ENCODE assay signal across 32 cellular contexts in genomic region chr3:144529562-144529961, GRCh38.
"Had no signal": no experiment of that assay in that cellular context is flagged by ENCODE, and none has a peak within 500 bp of the region (broad histone marks: within the 10 kb centered on the region; RNA-seq: fewer than 3 reads in every experiment).

No MANE protein-coding gene starts in this region.

- H3K36me3 ChIP-seq: adrenal gland, colonic mucosa, esophagus squamous epithelium, gastroesophageal sphincter, heart right ventricle, WERI-Rb-1 had no signal

- FAIRE-seq: endometrium, endothelial cell of umbilical vein had no signal

- ATAC-seq: activated CD4-positive, alpha-beta T cell treated with anti-CD3 and anti-CD28 coated beads for 36 hours; activated CD4-positive, CD25-positive, alpha-beta regulatory T cell treated with anti-CD3 and anti-CD28 coated beads, Interleukin-2, amount 50 U/mL, for 24 hours; activated CD8-positive, alpha-beta memory T cell treated with anti-CD3 and anti-CD28 coated beads, Interleukin-2, amount 10 ng/mL, durations not matched to agents 7 days and 5 days; activated CD8-positive, alpha-beta T cell treated with anti-CD3 and anti-CD28 coated beads, Interleukin-2, amount 10 ng/mL, durations not matched to agents 7 days and 5 days; activated naive CD8-positive, alpha-beta T cell treated with anti-CD3 and anti-CD28 coated beads, Interleukin-2, amount 50 U/mL, for 24 hours; body of pancreas; gastroesophageal sphincter; heart right ventricle; T-helper 17 cell had no signal

- H3K9me3 ChIP-seq: adrenal gland, body of pancreas, colonic mucosa, esophagus squamous epithelium, gastroesophageal sphincter had no signal

- DNase-seq: activated B cell treated with CpG ODN at 0.5 μM for 24 hours; activated CD4-positive, alpha-beta memory T cell treated with anti-CD3 and anti-CD28 coated beads for 36 hours; activated CD4-positive, alpha-beta T cell treated with anti-CD3 and anti-CD28 coated beads for 36 hours; activated CD4-positive, alpha-beta T cell treated with anti-CD3 and anti-CD28 coated beads, Interleukin-2, amount 10 ng/mL, durations not matched to agents 24 days and 14 days; activated CD8-positive, alpha-beta memory T cell treated with anti-CD3 and anti-CD28 coated beads, Interleukin-2, amount 10 ng/mL, durations not matched to agents 7 days and 5 days; activated CD8-positive, alpha-beta memory T cell treated with anti-CD3 and anti-CD28 coated beads, Interleukin-2, amount 50 U/mL, for 4 hours; activated CD8-positive, alpha-beta T cell treated with anti-CD3 and anti-CD28 coated beads, Interleukin-2, amount 10 ng/mL, durations not matched to agents 7 days and 5 days; activated effector memory CD4-positive, alpha-beta T cell treated with anti-CD3 and anti-CD28 coated beads, Interleukin-2, amount 50 U/mL, for 16 hours; activated naive CD4-positive, alpha-beta T cell treated with anti-CD3 and anti-CD28 coated beads for 36 hours; activated naive CD8-positive, alpha-beta T cell treated with anti-CD3 and anti-CD28 coated beads for 36 hours; activated naive CD8-positive, alpha-beta T cell treated with anti-CD3 and anti-CD28 coated beads, Interleukin-2, amount 50 U/mL, for 24 hours; activated T-cell treated with anti-CD3 and anti-CD28 coated beads, Interleukin-2, amount 50 U/mL, for 1 hour; activated T-cell treated with anti-CD3 and anti-CD28 coated beads, Interleukin-2, amount 50 U/mL, for 48 hours; adrenal gland; amygdala; aorta; body of pancreas; central memory CD4-positive, alpha-beta T cell; cerebellar nuclear complex; colonic mucosa; effector CD8-positive, alpha-beta T cell; esophagus squamous epithelium; foreskin melanocyte; heart right ventricle; T-helper 17 cell; T1000; WERI-Rb-1 had no signal

- H3K4me3 ChIP-seq: adrenal gland, body of pancreas, colonic mucosa, esophagus squamous epithelium, gastroesophageal sphincter, heart right ventricle had no signal

- H3K4me1 ChIP-seq: adrenal gland, body of pancreas, colonic mucosa, esophagus squamous epithelium, gastroesophageal sphincter, heart right ventricle had no signal

- H3K27me3 ChIP-seq: adrenal gland, body of pancreas, colonic mucosa, esophagus squamous epithelium, gastroesophageal sphincter, heart right ventricle had no signal

- H3K27ac ChIP-seq: adrenal gland, body of pancreas, colonic mucosa, epithelial cell of prostate, esophagus squamous epithelium, gastroesophageal sphincter, heart right ventricle, WERI-Rb-1 had no signal
